In the genomic region with DNA sequence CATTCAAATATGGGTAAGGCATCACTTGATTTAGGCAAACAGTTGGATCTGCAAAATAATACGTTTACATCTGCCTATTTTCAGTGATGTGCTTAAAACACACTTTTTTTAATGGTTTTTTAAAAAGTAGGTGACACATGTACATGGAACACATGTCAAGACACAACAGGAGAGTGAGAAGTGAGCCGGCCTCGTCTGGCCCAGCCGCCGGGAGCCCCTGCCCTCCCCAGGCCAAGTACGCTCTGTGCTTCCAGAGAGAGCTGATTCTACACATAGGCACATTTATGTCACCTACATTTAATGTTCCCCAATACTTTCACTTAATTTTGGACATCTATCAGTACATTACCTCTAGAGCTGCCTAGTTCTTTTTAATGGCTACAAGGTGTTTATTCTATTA, we compare ENCODE assay signal across 32 cellular contexts.
"Had no signal": no experiment of that assay in that cellular context is flagged by ENCODE, and none has a peak within 500 bp of the region (broad histone marks: within the 10 kb centered on the region; RNA-seq: fewer than 3 reads in every experiment).

No MANE protein-coding gene starts in this region.

- H3K9me3 Mint-ChIP-seq: activated naive CD8-positive, alpha-beta T cell treated with anti-CD3 and anti-CD28 coated beads, Interleukin-2, amount 10 ng/mL, durations not matched to agents 7 days and 5 days; activated T-cell treated with anti-CD3 and anti-CD28 coated beads, Interleukin-2, amount 50 U/mL, for 4 hours; activated T-helper 17 cell treated with anti-CD3 and anti-CD28 coated beads, Interleukin-2, amount 50 U/mL, for 72 hours; IgD-negative memory B cell; T-helper 1 cell treated with Interleukin-12 subunit alpha and Interleukin-12 subunit beta and Interleukin-4 antibody, amounts not matched to agents 30 μg/mL and 1 μg/mL, for 36 hours; T-helper 2 cell treated with Interferon-gamma antibody and Interleukin-4, amounts not matched to agents 5 μg/mL and 100 μg/mL, for 36 hours had no signal

- DNase-seq: activated effector memory CD4-positive, alpha-beta T cell treated with anti-CD3 and anti-CD28 coated beads, Interleukin-2, amount 50 U/mL, for 16 hours; activated naive CD4-positive, alpha-beta T cell; activated naive CD4-positive, alpha-beta T cell treated with anti-CD3 and anti-CD28 coated beads, Interleukin-2, amount 50 U/mL, for 16 hours; activated naive CD8-positive, alpha-beta T cell treated with anti-CD3 and anti-CD28 coated beads, Interleukin-2, amount 10 ng/mL, durations not matched to agents 7 days and 5 days; activated T-cell treated with anti-CD3 and anti-CD28 coated beads, Interleukin-2, amount 50 U/mL, for 4 hours; adrenal gland; body of pancreas; caudate nucleus; cerebellar nuclear complex; Karpas-422; KBM-7; MG63; NCI-H1048; NCI-H1105 treated with DMSO at 0.1 percent for 48 hours; NCI-H1436; NCI-H1694; NCI-H1930; NCI-H2081 treated with DMSO at 0.1 percent for 48 hours; NCI-H226; NCI-H446 treated with DMSO at 0.1 percent for 48 hours; NCI-H524; NCI-H69; NCI-H82; SHP77 treated with DMSO at 0.1 percent for 48 hours; SK-N-SH had no signal

- H3K27me3 Mint-ChIP-seq: activated naive CD8-positive, alpha-beta T cell treated with anti-CD3 and anti-CD28 coated beads, Interleukin-2, amount 10 ng/mL, durations not matched to agents 7 days and 5 days; activated T-helper 17 cell treated with anti-CD3 and anti-CD28 coated beads, Interleukin-2, amount 50 U/mL, for 72 hours; IgD-negative memory B cell had no signal

- H3K27me3 ChIP-seq: adrenal gland, body of pancreas, breast epithelium, MG63, SJSA1 had no signal

- H3K27ac Mint-ChIP-seq: activated naive CD8-positive, alpha-beta T cell treated with anti-CD3 and anti-CD28 coated beads, Interleukin-2, amount 10 ng/mL, durations not matched to agents 7 days and 5 days; T-helper 1 cell treated with Interleukin-12 subunit alpha and Interleukin-12 subunit beta and Interleukin-4 antibody, amounts not matched to agents 30 μg/mL and 1 μg/mL, for 36 hours; T-helper 2 cell treated with Interferon-gamma antibody and Interleukin-4, amounts not matched to agents 5 μg/mL and 100 μg/mL, for 36 hours had no signal

- H3K9me3 ChIP-seq: adrenal gland, body of pancreas, breast epithelium, MG63, SJSA1, SK-N-SH had no signal

- H3K9ac ChIP-seq: SK-N-SH had no signal

- H3K4me3 ChIP-seq: adrenal gland, body of pancreas, breast epithelium, MG63, SJSA1 had no signal

- H3K4me2 ChIP-seq: SK-N-SH had no signal

- H3K27ac ChIP-seq: adrenal gland, body of pancreas, breast epithelium, SJSA1 had no signal

- ATAC-seq: activated T-cell treated with anti-CD3 and anti-CD28 coated beads, Interleukin-2, amount 50 U/mL, for 4 hours; activated T-helper 17 cell treated with anti-CD3 and anti-CD28 coated beads, Interleukin-2, amount 50 U/mL, for 72 hours; body of pancreas; Panc1 had no signal

- H3K4me3 Mint-ChIP-seq: activated naive CD8-positive, alpha-beta T cell treated with anti-CD3 and anti-CD28 coated beads, Interleukin-2, amount 10 ng/mL, durations not matched to agents 7 days and 5 days; T-helper 1 cell treated with Interleukin-12 subunit alpha and Interleukin-12 subunit beta and Interleukin-4 antibody, amounts not matched to agents 30 μg/mL and 1 μg/mL, for 36 hours; T-helper 2 cell treated with Interferon-gamma antibody and Interleukin-4, amounts not matched to agents 5 μg/mL and 100 μg/mL, for 36 hours had no signal
